19 cellular contexts compared by ENCODE assay signal in genomic region chr10:6512182-6512581, GRCh38.
DNase-seq lines count a peak whose midpoint lies in the region; ATAC-seq and TF ChIP-seq lines count a peak whose summit lies in the region.
"Had no signal": no experiment of that assay in that cellular context is flagged by ENCODE, and none has a peak within 500 bp of the region (broad histone marks: within the 10 kb centered on the region; RNA-seq: fewer than 3 reads in every experiment).

No MANE protein-coding gene starts in this region.

- CTCF ChIA-PET in CD8-positive, alpha-beta memory T cell (lab: Charles Lee): interaction anchor here (0.8 kb wide), 1 partner anchor 12 kb away, joined by 3 read pairs; no protein-coding TSS in a partner anchor

- peaks cover 45% of the 10 kb centered on the region for H3K4me1 ChIP-seq in CD8-positive, alpha-beta memory T cell (ENCODE audit: insufficient read depth, low read length)
- H3K4me1 ChIP-seq in tibial nerve: no peaks in the 10 kb centered on the region

- POLR2A ChIA-PET in CD8-positive, alpha-beta memory T cell (lab: Charles Lee): interaction anchor here (0.6 kb wide), 1 partner anchor 894 kb away, joined by 3 read pairs; no protein-coding TSS in a partner anchor

- peak; percentile 48 for ATAC-seq in activated naive CD8-positive, alpha-beta T cell treated with anti-CD3 and anti-CD28 coated beads, Interleukin-2, amount 50 U/mL, for 24 hours
- no peak for ATAC-seq in natural killer cell treated with Interleukin-12 subunit alpha and Interleukin-12 subunit beta and Interleukin-15 and Interleukin-18, amount 100 ng/mL, for 72 hours
- no peak for ATAC-seq in left ventricle myocardium superior
- ATAC-seq: HCT116, Panc1 had no signal

- no peaks in the 10 kb centered on the region for H3K9me3 ChIP-seq in CD8-positive, alpha-beta memory T cell (ENCODE audit: low read length)
- H3K9me3 ChIP-seq in tibial nerve: no peaks in the 10 kb centered on the region

- peaks cover 69% of the 10 kb centered on the region for H3K4me1 Mint-ChIP-seq in activated CD4-positive, alpha-beta T cell treated with anti-CD3 and anti-CD28 coated beads, Interleukin-2, amount 10 ng/mL, durations not matched to agents 24 days and 14 days
- H3K4me1 Mint-ChIP-seq in CD8-positive, alpha-beta memory T cell: peaks cover 60 to 87% (median 81%) of the 10 kb centered on the region in 3 donors
- H3K4me1 Mint-ChIP-seq in activated naive CD8-positive, alpha-beta T cell treated with anti-CD3 and anti-CD28 coated beads, Interleukin-2, amount 50 U/mL, for 24 hours: peaks cover 86% of the 10 kb centered on the region
- H3K4me1 Mint-ChIP-seq in natural killer cell treated with Interleukin-12 subunit alpha and Interleukin-12 subunit beta and Interleukin-15 and Interleukin-18, amount 100 ng/mL, for 72 hours (ENCODE audit: low read depth in 2 of 2): peaks cover 76% of the 10 kb centered on the region in 2 donors

- no peaks in the 10 kb centered on the region for H3K27me3 ChIP-seq in CD8-positive, alpha-beta memory T cell (ENCODE audit: insufficient read depth, low read length, poor library complexity, severe bottlenecking)
- H3K27me3 ChIP-seq in tibial nerve: no peaks in the 10 kb centered on the region

- H3K4me3 ChIP-seq in CD8-positive, alpha-beta memory T cell (ENCODE audit: low read length): no peak overlapping the region
- no peak overlapping the region for H3K4me3 ChIP-seq in tibial nerve

- H3K36me3 Mint-ChIP-seq in activated CD4-positive, alpha-beta T cell treated with anti-CD3 and anti-CD28 coated beads, Interleukin-2, amount 10 ng/mL, durations not matched to agents 24 days and 14 days (ENCODE audit: low read depth): peaks cover 81% of the 10 kb centered on the region
- H3K36me3 Mint-ChIP-seq in CD8-positive, alpha-beta memory T cell: peaks cover 30 to 81% (median 35%) of the 10 kb centered on the region in 3 donors
- peaks cover 77% of the 10 kb centered on the region for H3K36me3 Mint-ChIP-seq in activated naive CD8-positive, alpha-beta T cell treated with anti-CD3 and anti-CD28 coated beads, Interleukin-2, amount 50 U/mL, for 24 hours (ENCODE audit: low read depth)
- H3K36me3 Mint-ChIP-seq in natural killer cell treated with Interleukin-12 subunit alpha and Interleukin-12 subunit beta and Interleukin-15 and Interleukin-18, amount 100 ng/mL, for 72 hours: peaks cover 38% of the 10 kb centered on the region

- TF ChIP-seq EP300 in tibial nerve (IDR thresholded peaks at IDR 0.05): no peak

- TF ChIP-seq CTCF in tibial nerve (IDR thresholded peaks at IDR 0.05): no peak

- H3K27ac ChIP-seq in CD8-positive, alpha-beta memory T cell (ENCODE audit: low read depth, low read length): no peak overlapping the region
- no peak overlapping the region for H3K27ac ChIP-seq in tibial nerve

- no peak overlapping the region for H3K4me3 Mint-ChIP-seq in activated CD4-positive, alpha-beta T cell treated with anti-CD3 and anti-CD28 coated beads, Interleukin-2, amount 10 ng/mL, durations not matched to agents 24 days and 14 days
- no peak overlapping the region for H3K4me3 Mint-ChIP-seq in CD8-positive, alpha-beta memory T cell
- H3K4me3 Mint-ChIP-seq in activated naive CD8-positive, alpha-beta T cell treated with anti-CD3 and anti-CD28 coated beads, Interleukin-2, amount 50 U/mL, for 24 hours: peak overlapping the region; percentile 26
- peak overlapping the region; percentile 68 for H3K4me3 Mint-ChIP-seq in natural killer cell treated with Interleukin-12 subunit alpha and Interleukin-12 subunit beta and Interleukin-15 and Interleukin-18, amount 100 ng/mL, for 72 hours

- no peak for DNase-seq in activated CD4-positive, alpha-beta T cell treated with anti-CD3 and anti-CD28 coated beads, Interleukin-2, amount 10 ng/mL, durations not matched to agents 24 days and 14 days
- DNase-seq in activated CD4-positive, alpha-beta T cell treated with anti-CD3 and anti-CD28 coated beads, Interleukin-2, amount 50 U/mL, for 48 hours: no peak
- DNase-seq in CD8-positive, alpha-beta memory T cell: no peak
- no peak for DNase-seq in activated naive CD8-positive, alpha-beta T cell treated with anti-CD3 and anti-CD28 coated beads, Interleukin-2, amount 50 U/mL, for 24 hours
- no peak for DNase-seq in natural killer cell treated with Interleukin-12 subunit alpha and Interleukin-12 subunit beta and Interleukin-15 and Interleukin-18, amount 100 ng/mL, for 72 hours (ENCODE audit: low spot score)
- DNase-seq in tibial nerve (ENCODE audit: low spot score in 2 of 2) (no peak), left ventricle myocardium superior (no peak), DMS53 treated with DMSO at 0.1 percent for 48 hours (lab: John Stamatoyannopoulos, UW; ENCODE audit: unreplicated experiment) (no peak)
- DNase-seq: 8988T, C1 segment of cervical spinal cord, Calu3, DMS79 treated with DMSO at 0.1 percent for 48 hours, IMR-90, NCI-H187 treated with DMSO at 0.1 percent for 48 hours, NCI-H2171 treated with DMSO at 0.1 percent for 48 hours, NCI-H510A, NCI-H82 had no signal

- H3K36me3 ChIP-seq in CD8-positive, alpha-beta memory T cell (ENCODE audit: insufficient read depth, low read length): peaks cover 48% of the 10 kb centered on the region
- H3K36me3 ChIP-seq in tibial nerve: no peaks in the 10 kb centered on the region

- intact Hi-C loops in activated CD4-positive, alpha-beta T cell treated with anti-CD3 and anti-CD28 coated beads, Interleukin-2, amount 10 ng/mL, durations not matched to agents 24 days and 14 days (cut with micrococcal nuclease): loop anchor here (2.0 kb wide), 2 partner anchors 13 to 67 kb away; no protein-coding TSS in a partner anchor
- intact Hi-C loops in left ventricle myocardium superior (cut with micrococcal nuclease): no loop called here

- H3K27me3 Mint-ChIP-seq in activated CD4-positive, alpha-beta T cell treated with anti-CD3 and anti-CD28 coated beads, Interleukin-2, amount 10 ng/mL, durations not matched to agents 24 days and 14 days: no peaks in the 10 kb centered on the region
- no peaks in the 10 kb centered on the region for H3K27me3 Mint-ChIP-seq in CD8-positive, alpha-beta memory T cell
- H3K27me3 Mint-ChIP-seq in activated naive CD8-positive, alpha-beta T cell treated with anti-CD3 and anti-CD28 coated beads, Interleukin-2, amount 50 U/mL, for 24 hours: no peaks in the 10 kb centered on the region
- no peaks in the 10 kb centered on the region for H3K27me3 Mint-ChIP-seq in natural killer cell treated with Interleukin-12 subunit alpha and Interleukin-12 subunit beta and Interleukin-15 and Interleukin-18, amount 100 ng/mL, for 72 hours

- peaks cover 16% of the 10 kb centered on the region for H3K9me3 Mint-ChIP-seq in activated CD4-positive, alpha-beta T cell treated with anti-CD3 and anti-CD28 coated beads, Interleukin-2, amount 10 ng/mL, durations not matched to agents 24 days and 14 days
- H3K9me3 Mint-ChIP-seq in CD8-positive, alpha-beta memory T cell: no peaks in the 10 kb centered on the region
- peaks cover 15% of the 10 kb centered on the region for H3K9me3 Mint-ChIP-seq in activated naive CD8-positive, alpha-beta T cell treated with anti-CD3 and anti-CD28 coated beads, Interleukin-2, amount 50 U/mL, for 24 hours
- peaks cover 3% of the 10 kb centered on the region for H3K9me3 Mint-ChIP-seq in natural killer cell treated with Interleukin-12 subunit alpha and Interleukin-12 subunit beta and Interleukin-15 and Interleukin-18, amount 100 ng/mL, for 72 hours

- TF ChIP-seq POLR2A in tibial nerve (IDR thresholded peaks at IDR 0.05): no peak

- peak overlapping the region; percentile 41 for H3K27ac Mint-ChIP-seq in activated CD4-positive, alpha-beta T cell treated with anti-CD3 and anti-CD28 coated beads, Interleukin-2, amount 10 ng/mL, durations not matched to agents 24 days and 14 days
- peak overlapping the region in 6 of 8 donors; percentile 63 to 89 (median 72) for H3K27ac Mint-ChIP-seq in CD8-positive, alpha-beta memory T cell
- peak overlapping the region; percentile 94 for H3K27ac Mint-ChIP-seq in activated naive CD8-positive, alpha-beta T cell treated with anti-CD3 and anti-CD28 coated beads, Interleukin-2, amount 50 U/mL, for 24 hours
- H3K27ac Mint-ChIP-seq in natural killer cell treated with Interleukin-12 subunit alpha and Interleukin-12 subunit beta and Interleukin-15 and Interleukin-18, amount 100 ng/mL, for 72 hours: peak overlapping the region; percentile 89 to 96

- WGBS in tibial nerve, 2 donors: 87 to 88% methylated on average over 3 of the region's 3 CpGs

Comparison
In these comparisons a context has a peak if more than half of its experiments do, and no peak if none do; other contexts are left out.
1. H3K27ac Mint-ChIP-seq: peak in every context shown above with its lines; median percentile 94 in activated naive CD8-positive, alpha-beta T cell treated with anti-CD3 and anti-CD28 coated beads, Interleukin-2, amount 50 U/mL, for 24 hours; 92 in natural killer cell treated with Interleukin-12 subunit alpha and Interleukin-12 subunit beta and Interleukin-15 and Interleukin-18, amount 100 ng/mL, for 72 hours; 72 in CD8-positive, alpha-beta memory T cell; 41 in activated CD4-positive, alpha-beta T cell treated with anti-CD3 and anti-CD28 coated beads, Interleukin-2, amount 10 ng/mL, durations not matched to agents 24 days and 14 days.
2. H3K4me3 Mint-ChIP-seq: peak in activated naive CD8-positive, alpha-beta T cell treated with anti-CD3 and anti-CD28 coated beads, Interleukin-2, amount 50 U/mL, for 24 hours (single experiment) and natural killer cell treated with Interleukin-12 subunit alpha and Interleukin-12 subunit beta and Interleukin-15 and Interleukin-18, amount 100 ng/mL, for 72 hours (single experiment); none in activated CD4-positive, alpha-beta T cell treated with anti-CD3 and anti-CD28 coated beads, Interleukin-2, amount 10 ng/mL, durations not matched to agents 24 days and 14 days (single experiment) and CD8-positive, alpha-beta memory T cell (0 of 7).